Comparison of ENCODE assay signal across 24 cellular contexts in genomic region chr3:48413611-48414010, GRCh38. TPM values are rescaled to one million over a fixed set of nuclear protein-coding genes. Genes with fewer than 3 reads are reported as not detected.
A peak's percentile ranks its signal among the peaks of the same experiment; 100 is the strongest.
DNase-seq lines count a peak whose midpoint lies in the region; ATAC-seq, FAIRE-seq and TF ChIP-seq lines count a peak whose summit lies in the region.
"Had no signal": no experiment of that assay in that cellular context is flagged by ENCODE, and none has a peak within 500 bp of the region (broad histone marks: within the 10 kb centered on the region; RNA-seq: fewer than 3 reads in every experiment).

No MANE protein-coding gene starts in this region.

- WGBS in HepG2 (ENCODE audit: low lambda C conversion rate), result 96% methylated on average over 10 of the region's 14 CpGs

- H3K36me3 ChIP-seq in breast epithelium (peaks cover 24% of the 10 kb centered on the region), HepG2 (replicated peaks in 1 of 2; ENCODE audit: control insufficient read depth in 1 of 2, insufficient read depth in 2 of 2, low read length in 2 of 2) (peaks cover 82 to 100% of the 10 kb centered on the region in 2 experiments), tibial artery (peaks cover 97 to 100% (median 100%) of the 10 kb centered on the region in 3 donors)
- H3K36me3 ChIP-seq: brain microvascular endothelial cell had no signal

- H2AFZ ChIP-seq in HepG2 (ENCODE audit: low read length), result no peak overlapping the region

- H3K27me3 ChIP-seq in breast epithelium (no peaks in the 10 kb centered on the region), HepG2 (ENCODE audit: control insufficient read depth in 1 of 2, insufficient read depth in 2 of 2, low read length in 2 of 2) (no peaks in the 10 kb centered on the region), tibial artery (no peaks in the 10 kb centered on the region)
- H3K27me3 ChIP-seq: brain microvascular endothelial cell, colonic mucosa, transverse colon had no signal

- H3K4me3 ChIP-seq in breast epithelium (no peak overlapping the region), HepG2 (replicated peaks in 1 of 3; ENCODE audit: insufficient read depth in 1 of 3, low read depth in 2 of 3, low read length in 3 of 3) (no peak overlapping the region), tibial artery (no peak overlapping the region)
- H3K4me3 ChIP-seq: colonic mucosa, lung, smooth muscle cell, transverse colon had no signal

- intact Hi-C loops in MCF 10A (cut with micrococcal nuclease) (no loop called here), breast epithelium (cut with DNase I; ENCODE audit: low total_unique reads) (loop anchor here (10.0 kb wide), 1 partner anchor 139 kb away; no protein-coding TSS in a partner anchor), HepG2 (cut with micrococcal nuclease; ENCODE audit: unreplicated experiment) (no loop called here), tibial artery (cut with DNase I; ENCODE audit: low total_unique reads) (no loop called here)

- no peak for TF ChIP-seq RAD21 in HepG2 (CRISPR knock-in tag; IDR thresholded peaks at IDR 0.05)

- H3K27ac Mint-ChIP-seq in MCF 10A (ENCODE audit: low read depth, unreplicated experiment), result peak overlapping the region; percentile 37
- H3K27ac Mint-ChIP-seq: activated CD4-positive, alpha-beta memory T cell treated with anti-CD3 and anti-CD28 coated beads, Interleukin-2, amount 10 ng/mL, durations not matched to agents 7 days and 5 days; endodermal cell had no signal

- no peak overlapping the region for H3K4me3 Mint-ChIP-seq in MCF 10A (ENCODE audit: unreplicated experiment)
- H3K4me3 Mint-ChIP-seq: activated CD4-positive, alpha-beta memory T cell treated with anti-CD3 and anti-CD28 coated beads, Interleukin-2, amount 10 ng/mL, durations not matched to agents 7 days and 5 days; endodermal cell had no signal

- H3K9me3 ChIP-seq in breast epithelium (no peaks in the 10 kb centered on the region), HepG2 (ENCODE audit: low read length) (no peaks in the 10 kb centered on the region), tibial artery (no peaks in the 10 kb centered on the region)
- H3K9me3 ChIP-seq: colonic mucosa, transverse colon had no signal

- POLR2A ChIA-PET in MCF 10A (lab: Yijun Ruan, JAX), result interaction anchor here (1.1 to 22.1 kb wide), 4 partner anchors 12 to 26 kb away, joined by 3 to 749 read pairs (median 37); partner anchors contain the start of genes CCDC51, PLXNB1 and TMA7
- POLR2A ChIA-PET in HepG2 (lab: Yijun Ruan, JAX), result interaction anchor here (11.1 kb wide), 1 partner anchor 17 kb away, joined by 130 read pairs; the partner anchor contains the start of gene PLXNB1

- H3K27me3 Mint-ChIP-seq in MCF 10A (ENCODE audit: insufficient read depth, unreplicated experiment), result no peaks in the 10 kb centered on the region
- H3K27me3 Mint-ChIP-seq: activated CD4-positive, alpha-beta memory T cell treated with anti-CD3 and anti-CD28 coated beads, Interleukin-2, amount 10 ng/mL, durations not matched to agents 7 days and 5 days had no signal

- H4K20me1 ChIP-seq in HepG2 (ENCODE audit: insufficient read depth, low read length), result peaks cover 16% of the 10 kb centered on the region; the same call in 1 of the 2 replicates

- no peaks in the 10 kb centered on the region for H3K4me1 ChIP-seq in breast epithelium
- H3K4me1 ChIP-seq in HepG2 (ENCODE audit: insufficient read depth, low read length), result no peaks in the 10 kb centered on the region
- peaks cover 0 to 31% (median 9%) of the 10 kb centered on the region in 4 donors for H3K4me1 ChIP-seq in tibial artery
- H3K4me1 ChIP-seq: colonic mucosa had no signal

- no peak overlapping the region for H3K9ac ChIP-seq in HepG2 (ENCODE audit: insufficient read depth, low read depth, low read length)

- CTCF ChIA-PET in MCF 10A (lab: Yijun Ruan, JAX), result interaction anchor here (1.0 to 22.6 kb wide), 4 partner anchors 9 to 144 kb away, joined by 3 to 647 read pairs (median 16); partner anchors contain the start of genes CCDC51 and TMA7
- CTCF ChIA-PET in HepG2 (lab: Yijun Ruan, JAX; ENCODE audit: low intra/inter-chr PET ratio, low total read pairs), result interaction anchor here (2.7 to 4.1 kb wide), 2 partner anchors 20 to 22 kb away, joined by 9 to 25 read pairs; no protein-coding TSS in a partner anchor

- no peak for TF ChIP-seq POLR2A in breast epithelium (IDR thresholded peaks at IDR 0.05)
- TF ChIP-seq POLR2A in HepG2 (IDR thresholded peaks at IDR 0.05; ENCODE audit: insufficient read depth in 1 of 2, low read depth in 2 of 2, low read length in 2 of 2), result peak in 1 of 2 experiments; percentile 55; a peak in 2 of 4 replicates

- H3K9me3 Mint-ChIP-seq in MCF 10A (ENCODE audit: unreplicated experiment), result no peaks in the 10 kb centered on the region
- H3K9me3 Mint-ChIP-seq: activated CD4-positive, alpha-beta memory T cell treated with anti-CD3 and anti-CD28 coated beads, Interleukin-2, amount 10 ng/mL, durations not matched to agents 7 days and 5 days; endodermal cell; neural crest cell had no signal

- DNase-seq in MCF 10A (ENCODE audit: unreplicated experiment), result no peak
- no peak for DNase-seq in breast epithelium (ENCODE audit: low spot score in 2 of 2)
- no peak for DNase-seq in HepG2 (ENCODE audit: low spot score)
- DNase-seq in tibial artery, result peak in 1 of 2 donors; percentile 67
- DNase-seq in SKM-1 treated with dmso at 0.1 percent for 144 hours (lab: John Stamatoyannopoulos, UW; ENCODE audit: unreplicated experiment), result no peak
- DNase-seq: activated CD4-positive, alpha-beta memory T cell treated with anti-CD3 and anti-CD28 coated beads, Interleukin-2, amount 10 ng/mL, durations not matched to agents 7 days and 5 days; activated effector memory CD4-positive, alpha-beta T cell treated with Interleukin-2 at 50 U/mL for 16 hours; brain microvascular endothelial cell; colonic mucosa; DMS53; endodermal cell; GDM1; HCEC 1CT; NCI-H1417; SHP77 treated with DMSO at 0.1 percent for 48 hours; stimulated activated CD4-positive, alpha-beta T cell treated with anti-CD3 and anti-CD28 coated beads, Interleukin-4, amount 100 ng/mL, for 24 hours; stimulated activated naive CD4-positive, alpha-beta T cell treated with Interleukin-2 at 50 U/mL for 16 hours; transverse colon had no signal

- no TSS peak for BruUV-seq in MCF 10A (replicated peaks; lab: Mats Ljungman, UMichigan)
- no TSS peak for BruUV-seq in HepG2 (replicated peaks; lab: Mats Ljungman, UMichigan)

- TF ChIP-seq EP300 in HepG2 (IDR thresholded peaks at IDR 0.05; ENCODE audit: low read depth in 2 of 2, low read length in 2 of 2), result no peak
- no peak for TF ChIP-seq EP300 in HepG2 (CRISPR knock-in tag; IDR thresholded peaks at IDR 0.05; ENCODE audit: borderline replicate concordance)

- H3K27ac ChIP-seq in breast epithelium, result no peak overlapping the region
- no peak overlapping the region for H3K27ac ChIP-seq in HepG2 (ENCODE audit: extremely low read length, insufficient read depth, low read length)
- peak overlapping the region; percentile 61 to 84 for H3K27ac ChIP-seq in tibial artery
- H3K27ac ChIP-seq: 22Rv1, brain microvascular endothelial cell, colonic mucosa had no signal

- in situ Hi-C loops in HepG2 (cut with HindIII; ENCODE audit: extremely low pct_ligation_motif_present, low pct_unique_long_range_greater_than_20kb), result no loop called here

- H3K36me3 Mint-ChIP-seq in MCF 10A (ENCODE audit: insufficient read depth, unreplicated experiment), result peaks cover 77% of the 10 kb centered on the region

- ATAC-seq in HepG2 (no peak), HG03135 (IDR thresholded peaks at IDR 0.05; ENCODE audit: unreplicated experiment) (no peak)

- peaks cover 15% of the 10 kb centered on the region for H3K4me1 Mint-ChIP-seq in MCF 10A (ENCODE audit: insufficient read depth, unreplicated experiment)
- H3K4me1 Mint-ChIP-seq: activated CD4-positive, alpha-beta memory T cell treated with anti-CD3 and anti-CD28 coated beads, Interleukin-2, amount 10 ng/mL, durations not matched to agents 7 days and 5 days; endodermal cell; neural crest cell had no signal

- no peak for FAIRE-seq in HepG2 (lab: Jason Lieb, UNC)

- no peak overlapping the region for H3K4me2 ChIP-seq in HepG2 (ENCODE audit: low read depth, low read length)
- H3K4me2 ChIP-seq: smooth muscle cell had no signal

- no peaks in the 10 kb centered on the region for H3K79me2 ChIP-seq in HepG2 (ENCODE audit: insufficient read depth, low read length)

- no peak for TF ChIP-seq CTCF in MCF 10A (IDR thresholded peaks at IDR 0.05; ENCODE audit: unreplicated experiment)
- no peak for TF ChIP-seq CTCF in breast epithelium (IDR thresholded peaks at IDR 0.05)
- TF ChIP-seq CTCF in HepG2 (CRISPR knock-in tag; IDR thresholded peaks at IDR 0.05), result no peak
- TF ChIP-seq CTCF in tibial artery (IDR thresholded peaks at IDR 0.05), result no peak

RNA-seq across cellular contexts. Expression of gene PLXNB1, which starts 16.3 kb away (rescaled TPM):
- total RNA-seq in MCF 10A (2022) (90.0 and 101 TPM in 2 replicates), breast epithelium (100 to 1,000 TPM in 2 of 3 donors, 10 to 100 TPM in 1; 60.2 to 182 (median 148) TPM), HepG2 (2016; rRNA removed; fragmentation: Illumina TruSeq; extraction: Trizol) (25.4 and 86.0 TPM in 2 replicates)
- total RNA-seq in HepG2 (2016; cell fraction: cytosol; rRNA removed; fragmentation: Illumina TruSeq; extraction: Trizol; ENCODE audit: low read depth), result 33.1 and 33.9 TPM in 2 replicates
- total RNA-seq in HepG2 (2016; cell fraction: insoluble cytoplasmic fraction; rRNA removed; fragmentation: Illumina TruSeq; extraction: Trizol), result 23.9 and 92.3 TPM in 2 replicates
- total RNA-seq in HepG2 (2016; cell fraction: membrane; rRNA removed; fragmentation: Illumina TruSeq; extraction: Trizol), result 30.7 and 31.8 TPM in 2 replicates
- total RNA-seq in HepG2 (2016; cell fraction: nucleus; rRNA removed; fragmentation: Illumina TruSeq; extraction: Trizol), result 140 and 158 TPM in 2 replicates
- polyA plus RNA-seq in HepG2 (2011; rRNA removed), result 143 and 179 TPM in 2 replicates
- polyA plus RNA-seq in HepG2 (2011; cell fraction: cytosol; rRNA removed), result 71.5 and 83.2 TPM in 2 replicates
- polyA plus RNA-seq in HepG2 (2011; cell fraction: nucleus; rRNA removed), result 1,144 and 1,345 TPM in 2 replicates
- 140 and 149 TPM in 2 replicates for polyA plus RNA-seq in HepG2 (2012)
- polyA plus RNA-seq in HepG2 (2016; cell fraction: cytosol; fragmentation: Illumina TruSeq; extraction: Trizol; ENCODE audit: low read depth), result 5.5 and 6.7 TPM in 2 replicates
- 23.3 and 26.9 TPM in 2 replicates for polyA plus RNA-seq in HepG2 (2016; cell fraction: insoluble cytoplasmic fraction; fragmentation: Illumina TruSeq; extraction: Trizol; ENCODE audit: low read depth)
- 12.8 and 12.9 TPM in 2 replicates for polyA plus RNA-seq in HepG2 (2016; cell fraction: membrane; fragmentation: Illumina TruSeq; extraction: Trizol; ENCODE audit: low read depth)
- 420 and 470 TPM in 2 replicates for polyA plus RNA-seq in HepG2 (2016; cell fraction: nucleus; fragmentation: Illumina TruSeq; extraction: Trizol; ENCODE audit: insufficient read depth, low read depth)
- 83.4 and 325 TPM in 2 replicates for polyA minus RNA-seq in HepG2 (2011; rRNA and poly(A)+ RNA removed; ENCODE audit: low replicate concordance)
- polyA minus RNA-seq in HepG2 (2011; cell fraction: cytosol; rRNA and poly(A)+ RNA removed), result 54.4 and 79.5 TPM in 2 replicates
- polyA minus RNA-seq in HepG2 (2011; cell fraction: nucleus; rRNA and poly(A)+ RNA removed), result 295 and 329 TPM in 2 replicates

RNA-seq across cellular contexts. Expression of gene CCDC51, which starts 26.3 kb away (rescaled TPM):
- 31.9 and 32.5 TPM in 2 replicates for total RNA-seq in MCF 10A (2022)
- 10 to 100 TPM; 12.5 to 14.7 (median 13.9) TPM for total RNA-seq in breast epithelium
- 29.4 and 38.3 TPM in 2 replicates for total RNA-seq in HepG2 (2016; rRNA removed; fragmentation: Illumina TruSeq; extraction: Trizol)
- total RNA-seq in HepG2 (2016; cell fraction: cytosol; rRNA removed; fragmentation: Illumina TruSeq; extraction: Trizol; ENCODE audit: low read depth), result 7.6 and 8.2 TPM in 2 replicates
- 33.5 and 38.7 TPM in 2 replicates for total RNA-seq in HepG2 (2016; cell fraction: insoluble cytoplasmic fraction; rRNA removed; fragmentation: Illumina TruSeq; extraction: Trizol)
- total RNA-seq in HepG2 (2016; cell fraction: membrane; rRNA removed; fragmentation: Illumina TruSeq; extraction: Trizol), result 12.2 and 12.5 TPM in 2 replicates
- total RNA-seq in HepG2 (2016; cell fraction: nucleus; rRNA removed; fragmentation: Illumina TruSeq; extraction: Trizol), result 12.4 and 13.6 TPM in 2 replicates
- polyA plus RNA-seq in HepG2 (2011; rRNA removed), result 15.5 and 18.1 TPM in 2 replicates
- polyA plus RNA-seq in HepG2 (2011; cell fraction: cytosol; rRNA removed), result 16.8 and 19.2 TPM in 2 replicates
- 6.5 and 8.5 TPM in 2 replicates for polyA plus RNA-seq in HepG2 (2011; cell fraction: nucleus; rRNA removed)
- polyA plus RNA-seq in HepG2 (2012), result 8.4 and 9.8 TPM in 2 replicates
- polyA plus RNA-seq in HepG2 (2016; cell fraction: cytosol; fragmentation: Illumina TruSeq; extraction: Trizol; ENCODE audit: low read depth), result 3.9 and 4.9 TPM in 2 replicates
- polyA plus RNA-seq in HepG2 (2016; cell fraction: insoluble cytoplasmic fraction; fragmentation: Illumina TruSeq; extraction: Trizol; ENCODE audit: low read depth), result 29.3 and 29.9 TPM in 2 replicates
- polyA plus RNA-seq in HepG2 (2016; cell fraction: membrane; fragmentation: Illumina TruSeq; extraction: Trizol; ENCODE audit: low read depth), result 8.0 TPM in 2 replicates
- polyA plus RNA-seq in HepG2 (2016; cell fraction: nucleus; fragmentation: Illumina TruSeq; extraction: Trizol; ENCODE audit: insufficient read depth, low read depth), result 16.3 and 19.0 TPM in 2 replicates
- 11.3 and 25.4 TPM in 2 replicates for polyA minus RNA-seq in HepG2 (2011; rRNA and poly(A)+ RNA removed; ENCODE audit: low replicate concordance)
- polyA minus RNA-seq in HepG2 (2011; cell fraction: cytosol; rRNA and poly(A)+ RNA removed), result 4.5 and 4.7 TPM in 2 replicates
- 3.0 and 3.3 TPM in 2 replicates for polyA minus RNA-seq in HepG2 (2011; cell fraction: nucleus; rRNA and poly(A)+ RNA removed)

RNA-seq across cellular contexts. Expression of gene TMA7, which starts 26.4 kb away (rescaled TPM):
- total RNA-seq in MCF 10A (2022) (356 and 372 TPM in 2 replicates), breast epithelium (100 to 1,000 TPM; 270 to 343 (median 333) TPM), HepG2 (2016; rRNA removed; fragmentation: Illumina TruSeq; extraction: Trizol) (486 and 510 TPM in 2 replicates)
- total RNA-seq in HepG2 (2016; cell fraction: cytosol; rRNA removed; fragmentation: Illumina TruSeq; extraction: Trizol; ENCODE audit: low read depth), result 913 and 1,296 TPM in 2 replicates
- 511 and 522 TPM in 2 replicates for total RNA-seq in HepG2 (2016; cell fraction: insoluble cytoplasmic fraction; rRNA removed; fragmentation: Illumina TruSeq; extraction: Trizol)
- 763 and 886 TPM in 2 replicates for total RNA-seq in HepG2 (2016; cell fraction: membrane; rRNA removed; fragmentation: Illumina TruSeq; extraction: Trizol)
- total RNA-seq in HepG2 (2016; cell fraction: nucleus; rRNA removed; fragmentation: Illumina TruSeq; extraction: Trizol), result 177 and 187 TPM in 2 replicates
- 80.9 and 100 TPM in 2 replicates for polyA plus RNA-seq in HepG2 (2011; rRNA removed)
- 69.9 and 96.6 TPM in 2 replicates for polyA plus RNA-seq in HepG2 (2011; cell fraction: cytosol; rRNA removed)
- 23.2 and 42.0 TPM in 2 replicates for polyA plus RNA-seq in HepG2 (2011; cell fraction: nucleus; rRNA removed)
- polyA plus RNA-seq in HepG2 (2012), result 194 and 244 TPM in 2 replicates
- polyA plus RNA-seq in HepG2 (2016; cell fraction: cytosol; fragmentation: Illumina TruSeq; extraction: Trizol; ENCODE audit: low read depth), result 1,200 and 1,620 TPM in 2 replicates
- 517 and 532 TPM in 2 replicates for polyA plus RNA-seq in HepG2 (2016; cell fraction: insoluble cytoplasmic fraction; fragmentation: Illumina TruSeq; extraction: Trizol; ENCODE audit: low read depth)
- 742 and 956 TPM in 2 replicates for polyA plus RNA-seq in HepG2 (2016; cell fraction: membrane; fragmentation: Illumina TruSeq; extraction: Trizol; ENCODE audit: low read depth)
- 336 and 389 TPM in 2 replicates for polyA plus RNA-seq in HepG2 (2016; cell fraction: nucleus; fragmentation: Illumina TruSeq; extraction: Trizol; ENCODE audit: insufficient read depth, low read depth)
- polyA minus RNA-seq in HepG2 (2011; rRNA and poly(A)+ RNA removed; ENCODE audit: low replicate concordance), result 4.4 and 15.7 TPM in 2 replicates
- 18.7 and 23.2 TPM in 2 replicates for polyA minus RNA-seq in HepG2 (2011; cell fraction: cytosol; rRNA and poly(A)+ RNA removed)
- polyA minus RNA-seq in HepG2 (2011; cell fraction: nucleus; rRNA and poly(A)+ RNA removed), result 18.4 and 25.9 TPM in 2 replicates

RNA-seq across cellular contexts. Expression of gene ATRIP, which starts 32.9 kb away (rescaled TPM):
- total RNA-seq in MCF 10A (2022), result 8.6 and 9.1 TPM in 2 replicates
- 1 to 10 TPM; 8.2 to 8.6 (median 8.2) TPM for total RNA-seq in breast epithelium
- total RNA-seq in HepG2 (2016; rRNA removed; fragmentation: Illumina TruSeq; extraction: Trizol), result 11.4 and 12.5 TPM in 2 replicates
- 2.6 and 2.7 TPM in 2 replicates for total RNA-seq in HepG2 (2016; cell fraction: cytosol; rRNA removed; fragmentation: Illumina TruSeq; extraction: Trizol; ENCODE audit: low read depth)
- total RNA-seq in HepG2 (2016; cell fraction: insoluble cytoplasmic fraction; rRNA removed; fragmentation: Illumina TruSeq; extraction: Trizol), result 9.5 and 10.4 TPM in 2 replicates
- total RNA-seq in HepG2 (2016; cell fraction: membrane; rRNA removed; fragmentation: Illumina TruSeq; extraction: Trizol), result 2.4 and 3.4 TPM in 2 replicates
- total RNA-seq in HepG2 (2016; cell fraction: nucleus; rRNA removed; fragmentation: Illumina TruSeq; extraction: Trizol), result 7.4 and 11.0 TPM in 2 replicates
- 5.1 and 5.3 TPM in 2 replicates for polyA plus RNA-seq in HepG2 (2011; rRNA removed)
- 3.7 and 4.7 TPM in 2 replicates for polyA plus RNA-seq in HepG2 (2011; cell fraction: cytosol; rRNA removed)
- 12.6 and 13.3 TPM in 2 replicates for polyA plus RNA-seq in HepG2 (2011; cell fraction: nucleus; rRNA removed)
- 3.2 and 4.1 TPM in 2 replicates for polyA plus RNA-seq in HepG2 (2012)
- polyA plus RNA-seq in HepG2 (2016; cell fraction: cytosol; fragmentation: Illumina TruSeq; extraction: Trizol; ENCODE audit: low read depth), result 0.97 and 1.0 TPM in 2 replicates
- polyA plus RNA-seq in HepG2 (2016; cell fraction: insoluble cytoplasmic fraction; fragmentation: Illumina TruSeq; extraction: Trizol; ENCODE audit: low read depth), result 7.8 and 11.5 TPM in 2 replicates
- 1.2 and 1.5 TPM in 2 replicates for polyA plus RNA-seq in HepG2 (2016; cell fraction: membrane; fragmentation: Illumina TruSeq; extraction: Trizol; ENCODE audit: low read depth)
- polyA plus RNA-seq in HepG2 (2016; cell fraction: nucleus; fragmentation: Illumina TruSeq; extraction: Trizol; ENCODE audit: insufficient read depth, low read depth), result 14.7 and 21.6 TPM in 2 replicates
- polyA minus RNA-seq in HepG2 (2011; rRNA and poly(A)+ RNA removed; ENCODE audit: low replicate concordance), result 11.5 and 35.8 TPM in 2 replicates
- 2.1 and 3.8 TPM in 2 replicates for polyA minus RNA-seq in HepG2 (2011; cell fraction: cytosol; rRNA and poly(A)+ RNA removed)
- polyA minus RNA-seq in HepG2 (2011; cell fraction: nucleus; rRNA and poly(A)+ RNA removed), result 5.2 and 9.8 TPM in 2 replicates

RNA-seq across cellular contexts. Expression of gene FBXW12, which starts 41.6 kb away (rescaled TPM):
- total RNA-seq in MCF 10A (2022) (not detected in 2 replicates), breast epithelium (under 1 TPM in 2 of 3 donors, not detected in 1; 0.32 to 0.66 TPM), HepG2 (2016; rRNA removed; fragmentation: Illumina TruSeq; extraction: Trizol) (not detected in 2 replicates)
- total RNA-seq in HepG2 (2016; cell fraction: cytosol; rRNA removed; fragmentation: Illumina TruSeq; extraction: Trizol; ENCODE audit: low read depth), result not detected in 2 replicates
- not detected in 2 replicates for total RNA-seq in HepG2 (2016; cell fraction: insoluble cytoplasmic fraction; rRNA removed; fragmentation: Illumina TruSeq; extraction: Trizol)
- total RNA-seq in HepG2 (2016; cell fraction: membrane; rRNA removed; fragmentation: Illumina TruSeq; extraction: Trizol), result not detected in 2 replicates
- total RNA-seq in HepG2 (2016; cell fraction: nucleus; rRNA removed; fragmentation: Illumina TruSeq; extraction: Trizol), result not detected in 2 replicates
- not detected in 2 replicates for polyA plus RNA-seq in HepG2 (2011; rRNA removed)
- polyA plus RNA-seq in HepG2 (2011; cell fraction: cytosol; rRNA removed), result not detected in 2 replicates
- not detected in 2 replicates for polyA plus RNA-seq in HepG2 (2011; cell fraction: nucleus; rRNA removed)
- 0.25 and 0.48 TPM in 2 replicates for polyA plus RNA-seq in HepG2 (2012)
- not detected in 2 replicates for polyA plus RNA-seq in HepG2 (2016; cell fraction: cytosol; fragmentation: Illumina TruSeq; extraction: Trizol; ENCODE audit: low read depth)
- polyA plus RNA-seq in HepG2 (2016; cell fraction: insoluble cytoplasmic fraction; fragmentation: Illumina TruSeq; extraction: Trizol; ENCODE audit: low read depth), result not detected in 2 replicates
- not detected in 2 replicates for polyA plus RNA-seq in HepG2 (2016; cell fraction: membrane; fragmentation: Illumina TruSeq; extraction: Trizol; ENCODE audit: low read depth)
- not detected in 2 replicates for polyA plus RNA-seq in HepG2 (2016; cell fraction: nucleus; fragmentation: Illumina TruSeq; extraction: Trizol; ENCODE audit: insufficient read depth, low read depth)
- polyA minus RNA-seq in HepG2 (2011; rRNA and poly(A)+ RNA removed; ENCODE audit: low replicate concordance), result not detected in 2 replicates
- not detected in 2 replicates for polyA minus RNA-seq in HepG2 (2011; cell fraction: cytosol; rRNA and poly(A)+ RNA removed)
- polyA minus RNA-seq in HepG2 (2011; cell fraction: nucleus; rRNA and poly(A)+ RNA removed), result not detected in 2 replicates
- total RNA-seq: activated CD4-positive, alpha-beta memory T cell treated with anti-CD3 and anti-CD28 coated beads, Interleukin-2, amount 10 ng/mL, durations not matched to agents 7 days and 5 days; colonic mucosa; lung; M059J; smooth muscle cell; transverse colon had no signal
- polyA plus RNA-seq: lung had no signal

Comparison
In these comparisons a context has a peak if more than half of its experiments do, and no peak if none do; other contexts are left out.
1. H3K27ac ChIP-seq: peak in tibial artery (2 of 2); none in breast epithelium (0 of 2) and HepG2 (single experiment).